ENCODE assay signal across 19 cellular contexts in the genomic region with DNA sequence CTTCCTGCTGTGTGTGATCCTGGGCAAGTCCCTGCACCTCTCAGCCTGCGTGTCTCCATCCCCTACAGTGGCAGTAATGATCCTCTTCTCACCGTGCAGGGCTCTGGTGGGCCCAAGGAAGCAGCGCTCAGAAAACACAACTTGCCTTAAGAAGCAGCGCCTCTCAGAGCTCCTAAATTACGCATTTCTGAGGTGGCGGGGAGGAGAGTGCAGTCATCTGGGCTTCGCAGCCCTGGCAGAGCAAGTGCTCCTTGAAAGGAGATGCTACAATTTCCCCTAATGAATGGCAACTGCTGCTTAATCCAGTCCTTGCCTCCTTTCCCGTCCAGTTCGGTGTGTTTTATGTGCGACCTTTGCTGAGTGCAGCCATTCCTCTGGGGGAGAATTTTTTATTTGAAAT.
A peak's percentile ranks its signal among the peaks of the same experiment; 100 is the strongest.
DNase-seq lines count a peak whose midpoint lies in the region; ATAC-seq, FAIRE-seq and TF ChIP-seq lines count a peak whose summit lies in the region.
"Had no signal": no experiment of that assay in that cellular context is flagged by ENCODE, and none has a peak within 500 bp of the region (broad histone marks: within the 10 kb centered on the region; RNA-seq: fewer than 3 reads in every experiment).

No MANE protein-coding gene starts in this region.

- H3K4me1 Mint-ChIP-seq in endodermal cell = peaks cover 28% of the 10 kb centered on the region

- H3K9me3 ChIP-seq in right lobe of liver (no peaks in the 10 kb centered on the region), HepG2 (ENCODE audit: low read length) (no peaks in the 10 kb centered on the region), endodermal cell (ENCODE audit: control insufficient read depth, low read length) (no peaks in the 10 kb centered on the region), heart left ventricle (peaks cover 0 to under 1% (median 0%) of the 10 kb centered on the region in 12 donors)
- H3K9me3 ChIP-seq: A549, MG63, SJCRH30 had no signal

- H3K27ac Mint-ChIP-seq in endodermal cell = no peak overlapping the region

- H3K9me3 Mint-ChIP-seq in endodermal cell = no peaks in the 10 kb centered on the region

- CTCF ChIA-PET in HepG2 (lab: Yijun Ruan, JAX; ENCODE audit: low intra/inter-chr PET ratio, low total read pairs) = no interaction called here

- H3K27me3 ChIP-seq in right lobe of liver = no peaks in the 10 kb centered on the region
- H3K27me3 ChIP-seq in HepG2 (ENCODE audit: control insufficient read depth in 1 of 2, insufficient read depth in 2 of 2, low read length in 2 of 2) = peaks cover 2 to 25% of the 10 kb centered on the region in 2 experiments; a peak in 3 of 5 replicates
- peaks cover 70% of the 10 kb centered on the region for H3K27me3 ChIP-seq in endodermal cell (ENCODE audit: control insufficient read depth, insufficient read depth, low read length, poor library complexity, severe bottlenecking)
- H3K27me3 ChIP-seq in heart left ventricle = peaks cover 0 to 58% (median 11%) of the 10 kb centered on the region in 9 donors
- H3K27me3 ChIP-seq: MG63, SJCRH30 had no signal

- peak in 2 of 3 donors; percentile 1 to 7 for DNase-seq in right lobe of liver
- DNase-seq in HepG2 (ENCODE audit: low spot score) = no peak
- DNase-seq in endodermal cell = peak; percentile 38
- DNase-seq in sciatic nerve (ENCODE audit: low spot score) = peak; percentile 12
- no peak for DNase-seq in OCI-M2 (lab: John Stamatoyannopoulos, UW; ENCODE audit: unreplicated experiment)
- DNase-seq in hepatic stellate cell (ENCODE audit: low spot score) = no peak
- no peak for DNase-seq in foreskin melanocyte
- no peak for DNase-seq in heart left ventricle
- DNase-seq: C1 segment of cervical spinal cord, MG63, NCI-H1092, NCI-H146, NCI-H2081 treated with DMSO at 0.1 percent for 48 hours, NCI-H524, OCI-M1, RPMI8226, SJCRH30 had no signal

- H3K9ac ChIP-seq in HepG2 (ENCODE audit: insufficient read depth, low read depth, low read length) (no peak overlapping the region), endodermal cell (ENCODE audit: extremely low read depth, low read length, poor library complexity, severe bottlenecking) (no peak overlapping the region)

- TF ChIP-seq RAD21 in HepG2 (CRISPR knock-in tag; IDR thresholded peaks at IDR 0.05) = no peak

- H4K20me1 ChIP-seq in HepG2 (ENCODE audit: insufficient read depth, low read length) = no peaks in the 10 kb centered on the region

- H3K79me2 ChIP-seq in HepG2 (ENCODE audit: insufficient read depth, low read length) = no peaks in the 10 kb centered on the region

- TF ChIP-seq EP300 in HepG2 (IDR thresholded peaks at IDR 0.05; ENCODE audit: low read depth in 2 of 2, low read length in 2 of 2) (no peak), HepG2 (CRISPR knock-in tag; IDR thresholded peaks at IDR 0.05; ENCODE audit: borderline replicate concordance) (no peak)

- H3K27ac ChIP-seq in right lobe of liver (no peak overlapping the region), HepG2 (ENCODE audit: extremely low read length, insufficient read depth, low read length) (no peak overlapping the region), endodermal cell (ENCODE audit: low read depth, low read length) (no peak overlapping the region), heart left ventricle (no peak overlapping the region)
- H3K27ac ChIP-seq: A549, SJCRH30 had no signal

- no peaks in the 10 kb centered on the region for H3K36me3 Mint-ChIP-seq in endodermal cell (ENCODE audit: low read depth)

- no peak overlapping the region for H2AFZ ChIP-seq in HepG2 (ENCODE audit: low read length)

- TF ChIP-seq POLR2A in right lobe of liver (IDR thresholded peaks at IDR 0.05) = no peak
- TF ChIP-seq POLR2A in HepG2 (IDR thresholded peaks at IDR 0.05; ENCODE audit: insufficient read depth in 1 of 2, low read depth in 2 of 2, low read length in 2 of 2) = no peak
- TF ChIP-seq POLR2A in heart left ventricle (IDR thresholded peaks at IDR 0.05) = no peak

- intact Hi-C loops in right lobe of liver (cut with DNase I) = no loop called here
- intact Hi-C loops in HepG2 (cut with micrococcal nuclease; ENCODE audit: unreplicated experiment) = no loop called here
- intact Hi-C loops in sciatic nerve (cut with DNase I) = no loop called here
- intact Hi-C loops in heart left ventricle (cut with DNase I) = no loop called here

- FAIRE-seq in HepG2 (lab: Jason Lieb, UNC) = no peak
- FAIRE-seq: A549, GM12892 had no signal

- H3K4me1 ChIP-seq in right lobe of liver (no peaks in the 10 kb centered on the region), HepG2 (ENCODE audit: insufficient read depth, low read length) (no peaks in the 10 kb centered on the region), endodermal cell (ENCODE audit: control insufficient read depth, insufficient read depth, low read length) (peaks cover 3% of the 10 kb centered on the region), heart left ventricle (no peaks in the 10 kb centered on the region)
- H3K4me1 ChIP-seq: A549, SJCRH30 had no signal

- no peak overlapping the region for H3K4me2 ChIP-seq in HepG2 (ENCODE audit: low read depth, low read length)
- H3K4me2 ChIP-seq: A549 had no signal

- no peak overlapping the region for H3K4me3 Mint-ChIP-seq in endodermal cell

- no TSS peak for BruUV-seq in HepG2 (replicated peaks; lab: Mats Ljungman, UMichigan)

- POLR2A ChIA-PET in HepG2 (lab: Yijun Ruan, JAX) = no interaction called here

- WGBS in right lobe of liver (ENCODE audit: insufficient coverage, low coverage, low lambda C conversion rate, missing lambda C conversion rate) = 64% methylated on average over 5 of the region's 10 CpGs
- WGBS in HepG2 (ENCODE audit: low lambda C conversion rate) = 62% methylated on average over 8 of the region's 10 CpGs
- WGBS in endodermal cell (ENCODE audit: insufficient coverage in 1 of 2, insufficient read length in 1 of 2), 2 experiments = 89 to 96% methylated on average over 10 of the region's 10 CpGs
- WGBS in heart left ventricle, 4 donors = 58 to 77% (median 70%) methylated on average over 10 of the region's 10 CpGs

- H3K36me3 ChIP-seq in right lobe of liver (no peaks in the 10 kb centered on the region), HepG2 (replicated peaks in 1 of 2; ENCODE audit: control insufficient read depth in 1 of 2, insufficient read depth in 2 of 2, low read length in 2 of 2) (no peaks in the 10 kb centered on the region), endodermal cell (ENCODE audit: control insufficient read depth, insufficient read depth, low read length) (no peaks in the 10 kb centered on the region), heart left ventricle (no peaks in the 10 kb centered on the region)
- H3K36me3 ChIP-seq: MG63, SJCRH30 had no signal

- H3K27me3 Mint-ChIP-seq in endodermal cell (ENCODE audit: insufficient read depth) = peaks cover 40% of the 10 kb centered on the region

- in situ Hi-C loops in HepG2 (cut with HindIII; ENCODE audit: extremely low pct_ligation_motif_present, low pct_unique_long_range_greater_than_20kb) = no loop called here

- no peak for ATAC-seq in right lobe of liver
- no peak for ATAC-seq in HepG2
- no peak for ATAC-seq in sciatic nerve
- ATAC-seq in heart left ventricle = no peak
- ATAC-seq: A549 had no signal

- no peak for TF ChIP-seq CTCF in right lobe of liver (IDR thresholded peaks at IDR 0.05)
- TF ChIP-seq CTCF in HepG2 (CRISPR knock-in tag; IDR thresholded peaks at IDR 0.05) = no peak
- no peak for TF ChIP-seq CTCF in endodermal cell (conservative IDR thresholded peaks at IDR 0.05)
- no peak for TF ChIP-seq CTCF in heart left ventricle (IDR thresholded peaks at IDR 0.05)

- no peak overlapping the region for H3K4me3 ChIP-seq in right lobe of liver
- H3K4me3 ChIP-seq in HepG2 (replicated peaks in 1 of 3; ENCODE audit: insufficient read depth in 1 of 3, low read depth in 2 of 3, low read length in 3 of 3) = no peak overlapping the region
- H3K4me3 ChIP-seq in endodermal cell (ENCODE audit: low read length) = no peak overlapping the region
- no peak overlapping the region for H3K4me3 ChIP-seq in heart left ventricle
- H3K4me3 ChIP-seq: A549, MG63, SJCRH30 had no signal

TF ChIP-seq in HepG2, 621 proteins besides CTCF, POLR2A, EP300 and RAD21 (continues in another document):
- TF ChIP-seq ZSCAN29 (CRISPR knock-in tag; conservative IDR thresholded peaks at IDR 0.05) (no peak), XRCC5 (optimal IDR thresholded peaks at IDR 0.05; ENCODE audit: low read length) (no peak), ZNF597 (CRISPR knock-in tag; IDR thresholded peaks at IDR 0.05) (no peak), ZBTB37 (CRISPR knock-in tag; IDR thresholded peaks at IDR 0.05) (no peak), FOXO4 (CRISPR knock-in tag; conservative IDR thresholded peaks at IDR 0.05) (no peak), MTA3 (CRISPR knock-in tag; IDR thresholded peaks at IDR 0.05) (no peak)

Comparison
In these comparisons a context has a peak if more than half of its experiments do, and no peak if none do; other contexts are left out.
1. DNase-seq: peak in right lobe of liver (2 of 3), endodermal cell (single experiment) and sciatic nerve (single experiment); none in HepG2 (single experiment), OCI-M2 (single experiment), hepatic stellate cell (single experiment), foreskin melanocyte (single experiment) and heart left ventricle (0 of 5).